Comparison of ENCODE assay signal across 22 cellular contexts in the genomic region with DNA sequence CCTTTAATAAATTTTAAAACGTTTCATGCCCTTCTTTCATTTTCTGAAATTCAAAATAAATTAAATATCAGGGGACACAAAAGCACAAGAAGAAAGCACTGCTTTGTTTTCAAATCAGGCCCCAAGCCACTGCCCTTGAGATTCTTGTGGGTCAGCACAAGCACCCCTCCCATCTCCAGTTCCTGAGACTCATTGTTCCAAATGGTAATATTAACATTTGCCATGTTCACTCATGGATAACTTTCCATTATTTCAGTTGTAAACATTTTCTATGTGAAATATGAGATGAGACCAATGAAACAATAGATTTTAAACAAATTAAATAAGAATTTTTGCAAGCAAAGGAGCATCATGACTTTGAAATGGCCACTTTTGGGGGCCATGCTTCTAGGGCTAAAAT. TPM values are rescaled to one million over a fixed set of nuclear protein-coding genes. Genes with fewer than 3 reads are reported as not detected.
DNase-seq lines count a peak whose midpoint lies in the region; ATAC-seq, FAIRE-seq and TF ChIP-seq lines count a peak whose summit lies in the region.
"Had no signal": no experiment of that assay in that cellular context is flagged by ENCODE, and none has a peak within 500 bp of the region (broad histone marks: within the 10 kb centered on the region; RNA-seq: fewer than 3 reads in every experiment).

No MANE protein-coding gene starts in this region.

- H3K27me3 Mint-ChIP-seq in effector memory CD8-positive, alpha-beta T cell = peaks cover 41 to 59% of the 10 kb centered on the region in 2 donors

- TF ChIP-seq CTCF in heart right ventricle (IDR thresholded peaks at IDR 0.05) (no peak), pancreas (IDR thresholded peaks at IDR 0.05) (no peak)

- H3K4me3 ChIP-seq in heart right ventricle (no peak overlapping the region), neuronal stem cell (ENCODE audit: low read length in 2 of 2) (no peak overlapping the region), pancreas (no peak overlapping the region)
- H3K4me3 ChIP-seq: BLaER1 had no signal

- H2AFZ ChIP-seq in neuronal stem cell (ENCODE audit: low read length) = peak overlapping the region; percentile 51

- H3K36me3 ChIP-seq in heart right ventricle (no peaks in the 10 kb centered on the region), neuronal stem cell (replicated peaks in 1 of 2; ENCODE audit: control insufficient read depth in 2 of 2, insufficient read depth in 2 of 2, low read length in 2 of 2) (no peaks in the 10 kb centered on the region), pancreas (no peaks in the 10 kb centered on the region)
- H3K36me3 ChIP-seq: BLaER1 had no signal

- no peaks in the 10 kb centered on the region for H3K4me1 Mint-ChIP-seq in effector memory CD8-positive, alpha-beta T cell (ENCODE audit: low read depth in 2 of 2)
- H3K4me1 Mint-ChIP-seq: CD4-positive, alpha-beta memory T cell had no signal

- H3K18ac ChIP-seq in neuronal stem cell (ENCODE audit: low read length) = no peak overlapping the region

- no peak overlapping the region for H3K23ac ChIP-seq in neuronal stem cell (ENCODE audit: low read depth, low read length, poor library complexity)

- no peak overlapping the region for H3K9ac ChIP-seq in neuronal stem cell (ENCODE audit: low read depth, low read length, poor library complexity)
- H3K9ac ChIP-seq: BLaER1 had no signal

- no peak overlapping the region for H2BK5ac ChIP-seq in neuronal stem cell (ENCODE audit: low read length)

- H2BK120ac ChIP-seq in neuronal stem cell (ENCODE audit: low read depth, low read length) = no peak overlapping the region

- H3K36me3 Mint-ChIP-seq in effector memory CD8-positive, alpha-beta T cell (ENCODE audit: insufficient read depth) = no peaks in the 10 kb centered on the region
- H3K36me3 Mint-ChIP-seq: CD14-positive monocyte; CD4-positive, alpha-beta memory T cell had no signal

- H3K27ac Mint-ChIP-seq in effector memory CD8-positive, alpha-beta T cell = no peak overlapping the region
- H3K27ac Mint-ChIP-seq: CD14-positive monocyte; CD4-positive, alpha-beta memory T cell; HFFc6 had no signal

- intact Hi-C loops in heart right ventricle (cut with DNase I) = loop anchor here in 4 of 10 donors (5.0 kb wide), 3 partner anchors 34 to 41 kb away; no protein-coding TSS in a partner anchor
- intact Hi-C loops in Right ventricle myocardium inferior (cut with DNase I) = no loop called here
- intact Hi-C loops in pancreas (cut with DNase I) = no loop called here

- H3K9me3 ChIP-seq in heart right ventricle = no peaks in the 10 kb centered on the region
- H3K9me3 ChIP-seq in neuronal stem cell (replicated peaks in 1 of 2; ENCODE audit: control insufficient read depth in 2 of 2, insufficient read depth in 1 of 2, low read depth in 1 of 2, low read length in 2 of 2) = no peaks in the 10 kb centered on the region
- no peaks in the 10 kb centered on the region for H3K9me3 ChIP-seq in pancreas
- H3K9me3 ChIP-seq: BLaER1 had no signal

- H3K4ac ChIP-seq in neuronal stem cell (ENCODE audit: low read length) = no peak overlapping the region

- no peak for ATAC-seq in heart right ventricle
- ATAC-seq in Right ventricle myocardium inferior = no peak
- ATAC-seq in effector memory CD8-positive, alpha-beta T cell (replicated peaks) = no peak
- ATAC-seq in pancreas = no peak
- ATAC-seq: HCT116, HepG2 had no signal

- peaks cover 4 to 80% (median 41%) of the 10 kb centered on the region in 9 donors for H3K4me1 ChIP-seq in heart right ventricle
- peaks cover 5 to 14% of the 10 kb centered on the region in 2 donors for H3K4me1 ChIP-seq in neuronal stem cell (ENCODE audit: control insufficient read depth in 2 of 2, insufficient read depth in 1 of 2, low read depth in 1 of 2, low read length in 2 of 2)
- no peaks in the 10 kb centered on the region for H3K4me1 ChIP-seq in pancreas

- no peak overlapping the region for H4K8ac ChIP-seq in neuronal stem cell (ENCODE audit: low read depth, low read length)

- DNase-seq in heart right ventricle = no peak
- DNase-seq in Right ventricle myocardium inferior (ENCODE audit: missing footprints) = no peak
- DNase-seq in neuronal stem cell (ENCODE audit: low spot score) = no peak
- DNase-seq in OCI-M2 (lab: John Stamatoyannopoulos, UW; ENCODE audit: unreplicated experiment) = no peak
- DNase-seq in effector memory CD8-positive, alpha-beta T cell = no peak
- no peak for DNase-seq in pancreas
- DNase-seq: 8988T; CD4-positive, alpha-beta memory T cell; DMS153; DMS79; GDM1; GOT3; H7; HFFc6 had no signal

- H3K14ac ChIP-seq in neuronal stem cell (ENCODE audit: low read length) = no peak overlapping the region

- H3K27ac ChIP-seq in heart right ventricle = peak overlapping the region; percentile 50 to 90 (median 78)
- H3K27ac ChIP-seq in neuronal stem cell (replicated peaks; ENCODE audit: low read length) = no peak overlapping the region
- H3K27ac ChIP-seq in pancreas = no peak overlapping the region
- H3K27ac ChIP-seq: BLaER1 had no signal

- 52 to 53% methylated on average over 1 of the region's 1 CpG for WGBS in heart right ventricle, 2 donors
- no CpG with 5 or more reads among the region's 1 CpG for WGBS in neuronal stem cell (ENCODE audit: extremely low coverage in 2 of 2, insufficient read length in 2 of 2, insufficient replicate concordance in 1 of 2), 2 donors
- 23 to 27% methylated on average over 1 of the region's 1 CpG for WGBS in pancreas, 2 donors

- H2BK12ac ChIP-seq in neuronal stem cell (ENCODE audit: low read length) = no peak overlapping the region

- no peak overlapping the region for H3K4me2 ChIP-seq in neuronal stem cell (ENCODE audit: insufficient read depth, low read length, poor library complexity, severe bottlenecking)
- H3K4me2 ChIP-seq: BLaER1 had no signal

- no peak overlapping the region for H2AK5ac ChIP-seq in neuronal stem cell (ENCODE audit: low read depth, low read length)

- no peak overlapping the region for H2BK15ac ChIP-seq in neuronal stem cell (ENCODE audit: low read length)

- no peak overlapping the region for H3K4me3 Mint-ChIP-seq in effector memory CD8-positive, alpha-beta T cell
- H3K4me3 Mint-ChIP-seq: CD14-positive monocyte; CD4-positive, alpha-beta memory T cell; HFFc6 had no signal

- FAIRE-seq in TTC549 (lab: Jason Lieb, UNC) (peak; percentile 7), pancreas (lab: Jason Lieb, UNC) (no peak)
- FAIRE-seq: HepG2 had no signal

- no peak overlapping the region for H4K91ac ChIP-seq in neuronal stem cell (ENCODE audit: low read depth, low read length, poor library complexity)

- H3K27me3 ChIP-seq in heart right ventricle = no peaks in the 10 kb centered on the region
- H3K27me3 ChIP-seq in neuronal stem cell (ENCODE audit: control insufficient read depth in 3 of 3, insufficient read depth in 3 of 3, low read depth in 1 of 3, low read length in 3 of 3) = no peaks in the 10 kb centered on the region
- H3K27me3 ChIP-seq in pancreas = no peaks in the 10 kb centered on the region
- H3K27me3 ChIP-seq: BLaER1 had no signal

- H3K9me3 Mint-ChIP-seq in effector memory CD8-positive, alpha-beta T cell = no peaks in the 10 kb centered on the region
- H3K9me3 Mint-ChIP-seq: CD4-positive, alpha-beta memory T cell; HFFc6 had no signal

- no peaks in the 10 kb centered on the region for H3K79me1 ChIP-seq in neuronal stem cell (ENCODE audit: low read depth, low read length)

RNA-seq across cellular contexts. Expression of gene OVAAL, which starts 7.7 kb away (rescaled TPM):
- total RNA-seq in heart right ventricle (1 to 10 TPM in 9 of 10 donors, under 1 TPM in 1; 0.27 to 5.8 (median 2.7) TPM), Right ventricle myocardium inferior (2.0 TPM), pancreas (not detected)
- polyA plus RNA-seq in heart right ventricle (1 to 10 TPM; 2.3 to 7.3 TPM), pancreas (not detected)
- not detected for polyA plus RNA-seq in neuronal stem cell (2013, experiment 1 of 2)
- not detected for polyA plus RNA-seq in neuronal stem cell (2013, experiment 2 of 2)
- total RNA-seq: A673; CD4-positive, alpha-beta memory T cell; Daoy; H7; HepG2; HFFc6 had no signal
- polyA plus RNA-seq: AG04450; CD14-positive monocyte; CD4-positive, alpha-beta memory T cell had no signal

Comparison
In these comparisons a context has a peak if more than half of its experiments do, and no peak if none do; other contexts are left out.
1. H3K27ac ChIP-seq: peak in heart right ventricle (10 of 10); none in neuronal stem cell (single experiment) and pancreas (0 of 4).